In the genomic region with DNA sequence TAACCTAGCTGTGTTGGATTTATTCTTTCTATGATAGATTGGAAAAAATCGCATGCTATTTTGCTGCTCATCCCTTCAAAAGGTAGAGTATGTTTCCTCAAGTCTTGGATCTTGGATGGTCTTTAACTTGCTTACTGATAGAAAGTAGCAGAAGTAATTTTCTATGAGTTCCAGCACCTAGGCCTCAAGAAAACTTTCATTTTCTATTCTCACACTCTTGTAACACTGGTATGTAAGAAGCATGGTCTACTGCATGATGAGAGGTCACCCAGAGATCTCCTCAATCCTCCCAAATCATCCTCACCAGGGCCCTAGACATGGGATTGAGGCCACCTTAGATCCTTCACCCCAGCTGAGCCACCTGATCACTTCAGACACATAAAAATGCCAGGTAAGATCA, we compare ENCODE assay signal across 36 cellular contexts. TPM values are rescaled to one million over a fixed set of nuclear protein-coding genes. Genes with fewer than 3 reads are reported as not detected.
"Had no signal": no experiment of that assay in that cellular context is flagged by ENCODE, and none has a peak within 500 bp of the region (broad histone marks: within the 10 kb centered on the region; RNA-seq: fewer than 3 reads in every experiment).

No MANE protein-coding gene starts in this region.

- H3K27ac Mint-ChIP-seq: dendritic cell treated with granulocyte-macrophage colony-stimulating factor and Interleukin-4, amounts not matched to agents 40 ng/mL and 50 ng/mL, for 4 days; endodermal cell; mesothelial cell of epicardium; natural killer cell treated with Interleukin-12 subunit alpha and Interleukin-12 subunit beta and Interleukin-15 and Interleukin-18, amount 100 ng/mL, for 72 hours; neural progenitor cell; stimulated activated memory B cell treated with anti-CD40 and anti-IgM and Interleukin-4, amounts not matched to agents 10 μg/mL and 1 μg/mL and 100 μg/mL, for 72 hours; type B pancreatic cell had no signal

- ATAC-seq: foreskin keratinocyte; gastroesophageal sphincter; heart left ventricle; left cardiac atrium; left lung; mucosa of descending colon; natural killer cell treated with Interleukin-12 subunit alpha and Interleukin-12 subunit beta and Interleukin-15 and Interleukin-18, amount 100 ng/mL, for 72 hours; psoas muscle; right cardiac atrium; stimulated activated memory B cell treated with anti-CD40 and anti-IgM and Interleukin-4, amounts not matched to agents 10 μg/mL and 1 μg/mL and 100 μg/mL, for 72 hours; stimulated activated naive CD8-positive, alpha-beta T cell treated with anti-CD3 and anti-CD28 coated beads, Interleukin-15, Interleukin-2, amounts not matched to agents 100 U/mL and 50 U/mL, for 24 hours had no signal

- H3K9me3 Mint-ChIP-seq: dendritic cell treated with granulocyte-macrophage colony-stimulating factor and Interleukin-4, amounts not matched to agents 40 ng/mL and 50 ng/mL, for 4 days; endodermal cell; mesothelial cell of epicardium; naive B cell; natural killer cell treated with Interleukin-12 subunit alpha and Interleukin-12 subunit beta and Interleukin-15 and Interleukin-18, amount 100 ng/mL, for 72 hours; neural progenitor cell; stimulated activated memory B cell treated with anti-CD40 and anti-IgM and Interleukin-4, amounts not matched to agents 10 μg/mL and 1 μg/mL and 100 μg/mL, for 72 hours; type B pancreatic cell had no signal

- H3K36me3 Mint-ChIP-seq: mesothelial cell of epicardium; naive B cell; natural killer cell treated with Interleukin-12 subunit alpha and Interleukin-12 subunit beta and Interleukin-15 and Interleukin-18, amount 100 ng/mL, for 72 hours; neural progenitor cell; stimulated activated memory B cell treated with anti-CD40 and anti-IgM and Interleukin-4, amounts not matched to agents 10 μg/mL and 1 μg/mL and 100 μg/mL, for 72 hours; type B pancreatic cell had no signal

- H3K4me1 Mint-ChIP-seq: endodermal cell; mesothelial cell of epicardium; naive B cell; neural progenitor cell; stimulated activated memory B cell treated with anti-CD40 and anti-IgM and Interleukin-4, amounts not matched to agents 10 μg/mL and 1 μg/mL and 100 μg/mL, for 72 hours had no signal

- H3K4me3 Mint-ChIP-seq: dendritic cell treated with granulocyte-macrophage colony-stimulating factor and Interleukin-4, amounts not matched to agents 40 ng/mL and 50 ng/mL, for 4 days; endodermal cell; mesothelial cell of epicardium; naive B cell; natural killer cell treated with Interleukin-12 subunit alpha and Interleukin-12 subunit beta and Interleukin-15 and Interleukin-18, amount 100 ng/mL, for 72 hours; neural progenitor cell; stimulated activated memory B cell treated with anti-CD40 and anti-IgM and Interleukin-4, amounts not matched to agents 10 μg/mL and 1 μg/mL and 100 μg/mL, for 72 hours; type B pancreatic cell had no signal

- DNase-seq: colonic mucosa; effector CD8-positive, alpha-beta T cell; endodermal cell; foreskin keratinocyte; heart left ventricle; left cardiac atrium; left lung; mesenchymal stem cell; mucosa of descending colon; naive B cell; nucleus accumbens; ovary; posterior cingulate gyrus; psoas muscle; right cardiac atrium; spleen; stimulated activated CD4-positive, alpha-beta T cell treated with anti-CD3 and anti-CD28 coated beads, Interleukin-4, amount 100 ng/mL, for 4 hours; stimulated activated naive CD8-positive, alpha-beta T cell treated with anti-CD3 and anti-CD28 coated beads, Interleukin-15, Interleukin-2, amounts not matched to agents 100 U/mL and 50 U/mL, for 24 hours; substantia nigra; testis; tibial artery had no signal

RNA-seq across cellular contexts. Expression of gene SPTA1, which starts 7.2 kb away (rescaled TPM):
- total RNA-seq: colonic mucosa, endodermal cell, foreskin keratinocyte, kidney epithelial cell, renal cortical epithelial cell, right cardiac atrium had no signal

RNA-seq across cellular contexts. Expression of gene OR6K2, which starts 21.2 kb away (rescaled TPM):
- total RNA-seq: colonic mucosa; endodermal cell; esophagus muscularis mucosa; fibroblast of lung; foreskin keratinocyte; gastroesophageal sphincter; heart left ventricle; hepatocyte; kidney epithelial cell; left cardiac atrium; left lung; lower leg skin; lung microvascular endothelial cell; mesothelial cell of epicardium; mucosa of descending colon; natural killer cell treated with Interleukin-12 subunit alpha and Interleukin-12 subunit beta and Interleukin-15 and Interleukin-18, amount 100 ng/mL, for 72 hours; ovary; psoas muscle; renal cortical epithelial cell; right cardiac atrium; spleen; testis; urinary bladder had no signal

RNA-seq across cellular contexts. Expression of gene OR6K3, which starts 41.2 kb away (rescaled TPM):
- total RNA-seq: colonic mucosa; endodermal cell; esophagus muscularis mucosa; fibroblast of lung; foreskin keratinocyte; heart left ventricle; hepatocyte; kidney epithelial cell; left cardiac atrium; lower leg skin; lung microvascular endothelial cell; mesothelial cell of epicardium; mucosa of descending colon; natural killer cell treated with Interleukin-12 subunit alpha and Interleukin-12 subunit beta and Interleukin-15 and Interleukin-18, amount 100 ng/mL, for 72 hours; psoas muscle; renal cortical epithelial cell; right cardiac atrium; urinary bladder had no signal
